1 cellular context compared by ENCODE assay signal in the genomic region with DNA sequence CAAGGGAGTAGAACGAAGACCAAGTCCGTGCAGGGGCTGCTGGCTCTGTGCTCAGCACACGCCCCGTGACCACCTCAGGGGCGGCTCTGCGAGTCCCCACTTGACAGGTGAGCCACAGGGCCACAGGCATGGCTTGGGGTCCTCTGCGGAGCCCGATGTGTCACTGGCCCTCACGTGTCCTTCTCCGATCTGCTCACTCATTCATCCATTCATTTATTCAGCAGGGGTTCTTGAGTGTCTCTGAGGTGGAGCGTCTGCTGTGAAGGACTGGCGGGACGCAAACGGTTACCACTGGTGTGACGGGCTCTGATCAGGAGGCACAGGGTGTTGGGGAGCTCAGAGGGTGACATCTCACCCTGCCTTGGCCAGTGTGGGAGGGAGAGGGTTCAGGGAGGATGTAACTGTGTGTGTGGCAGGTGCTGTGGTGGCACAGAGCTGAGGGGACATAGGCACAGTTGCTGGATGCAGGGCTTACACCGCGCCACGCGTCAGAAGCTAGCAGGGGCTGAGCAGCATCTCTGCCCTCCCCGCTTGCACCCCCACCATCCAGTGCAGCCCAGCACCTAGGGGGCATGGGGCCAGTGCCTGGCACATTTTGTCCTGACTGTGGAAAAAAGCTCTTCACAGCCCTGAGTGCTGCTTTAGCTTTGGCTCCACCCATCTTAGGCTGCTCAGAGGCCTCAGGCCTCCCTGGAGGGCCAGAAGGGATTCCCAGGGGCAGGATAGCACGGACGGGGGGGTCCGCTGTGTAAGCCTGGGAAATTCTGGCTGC.
TF ChIP-seq lines count a peak whose summit lies in the region.

No MANE protein-coding gene starts in this region.

TF ChIP-seq in WTC11, 78 proteins besides CTCF, POLR2A, EP300 and RAD21 (continued from another document):
- TF ChIP-seq, protein P1, sequence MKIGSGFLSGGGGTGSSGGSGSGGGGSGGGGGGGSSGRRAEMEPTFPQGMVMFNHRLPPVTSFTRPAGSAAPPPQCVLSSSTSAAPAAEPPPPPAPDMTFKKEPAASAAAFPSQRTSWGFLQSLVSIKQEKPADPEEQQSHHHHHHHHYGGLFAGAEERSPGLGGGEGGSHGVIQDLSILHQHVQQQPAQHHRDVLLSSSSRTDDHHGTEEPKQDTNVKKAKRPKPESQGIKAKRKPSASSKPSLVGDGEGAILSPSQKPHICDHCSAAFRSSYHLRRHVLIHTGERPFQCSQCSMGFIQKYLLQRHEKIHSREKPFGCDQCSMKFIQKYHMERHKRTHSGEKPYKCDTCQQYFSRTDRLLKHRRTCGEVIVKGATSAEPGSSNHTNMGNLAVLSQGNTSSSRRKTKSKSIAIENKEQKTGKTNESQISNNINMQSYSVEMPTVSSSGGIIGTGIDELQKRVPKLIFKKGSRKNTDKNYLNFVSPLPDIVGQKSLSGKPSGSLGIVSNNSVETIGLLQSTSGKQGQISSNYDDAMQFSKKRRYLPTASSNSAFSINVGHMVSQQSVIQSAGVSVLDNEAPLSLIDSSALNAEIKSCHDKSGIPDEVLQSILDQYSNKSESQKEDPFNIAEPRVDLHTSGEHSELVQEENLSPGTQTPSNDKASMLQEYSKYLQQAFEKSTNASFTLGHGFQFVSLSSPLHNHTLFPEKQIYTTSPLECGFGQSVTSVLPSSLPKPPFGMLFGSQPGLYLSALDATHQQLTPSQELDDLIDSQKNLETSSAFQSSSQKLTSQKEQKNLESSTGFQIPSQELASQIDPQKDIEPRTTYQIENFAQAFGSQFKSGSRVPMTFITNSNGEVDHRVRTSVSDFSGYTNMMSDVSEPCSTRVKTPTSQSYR (CRISPR knock-in tag; IDR thresholded peaks at IDR 0.05): no peak
- TF ChIP-seq HMGA2 (CRISPR knock-in tag; IDR thresholded peaks at IDR 0.05) (no peak), GTF2I (CRISPR knock-in tag; conservative IDR thresholded peaks at IDR 0.05) (no peak), TEAD4 (CRISPR knock-in tag; IDR thresholded peaks at IDR 0.05) (no peak), NR2C2 (CRISPR knock-in tag; IDR thresholded peaks at IDR 0.05) (no peak), SMAD3 (CRISPR knock-in tag; IDR thresholded peaks at IDR 0.05; ENCODE audit: borderline replicate concordance) (no peak), SMAD4 (CRISPR knock-in tag; IDR thresholded peaks at IDR 0.05) (no peak), ATF1 (CRISPR knock-in tag; IDR thresholded peaks at IDR 0.05) (no peak), NFE2L1 (CRISPR knock-in tag; IDR thresholded peaks at IDR 0.05) (no peak), ZNF121 (CRISPR knock-in tag; IDR thresholded peaks at IDR 0.05) (no peak)
- TF ChIP-seq, protein P2, sequence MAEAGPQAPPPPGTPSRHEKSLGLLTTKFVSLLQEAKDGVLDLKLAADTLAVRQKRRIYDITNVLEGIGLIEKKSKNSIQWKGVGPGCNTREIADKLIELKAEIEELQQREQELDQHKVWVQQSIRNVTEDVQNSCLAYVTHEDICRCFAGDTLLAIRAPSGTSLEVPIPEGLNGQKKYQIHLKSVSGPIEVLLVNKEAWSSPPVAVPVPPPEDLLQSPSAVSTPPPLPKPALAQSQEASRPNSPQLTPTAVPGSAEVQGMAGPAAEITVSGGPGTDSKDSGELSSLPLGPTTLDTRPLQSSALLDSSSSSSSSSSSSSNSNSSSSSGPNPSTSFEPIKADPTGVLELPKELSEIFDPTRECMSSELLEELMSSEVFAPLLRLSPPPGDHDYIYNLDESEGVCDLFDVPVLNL (CRISPR knock-in tag; IDR thresholded peaks at IDR 0.05; ENCODE audit: borderline replicate concordance, low read depth): no peak
- TF ChIP-seq, protein P3, sequence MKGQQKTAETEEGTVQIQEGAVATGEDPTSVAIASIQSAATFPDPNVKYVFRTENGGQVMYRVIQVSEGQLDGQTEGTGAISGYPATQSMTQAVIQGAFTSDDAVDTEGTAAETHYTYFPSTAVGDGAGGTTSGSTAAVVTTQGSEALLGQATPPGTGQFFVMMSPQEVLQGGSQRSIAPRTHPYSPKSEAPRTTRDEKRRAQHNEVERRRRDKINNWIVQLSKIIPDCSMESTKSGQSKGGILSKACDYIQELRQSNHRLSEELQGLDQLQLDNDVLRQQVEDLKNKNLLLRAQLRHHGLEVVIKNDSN (CRISPR knock-in tag; IDR thresholded peaks at IDR 0.05): no peak
- TF ChIP-seq, protein P4, sequence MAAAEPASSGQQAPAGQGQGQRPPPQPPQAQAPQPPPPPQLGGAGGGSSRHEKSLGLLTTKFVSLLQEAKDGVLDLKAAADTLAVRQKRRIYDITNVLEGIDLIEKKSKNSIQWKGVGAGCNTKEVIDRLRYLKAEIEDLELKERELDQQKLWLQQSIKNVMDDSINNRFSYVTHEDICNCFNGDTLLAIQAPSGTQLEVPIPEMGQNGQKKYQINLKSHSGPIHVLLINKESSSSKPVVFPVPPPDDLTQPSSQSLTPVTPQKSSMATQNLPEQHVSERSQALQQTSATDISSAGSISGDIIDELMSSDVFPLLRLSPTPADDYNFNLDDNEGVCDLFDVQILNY (CRISPR knock-in tag; IDR thresholded peaks at IDR 0.05): no peak
- TF ChIP-seq, protein P5, sequence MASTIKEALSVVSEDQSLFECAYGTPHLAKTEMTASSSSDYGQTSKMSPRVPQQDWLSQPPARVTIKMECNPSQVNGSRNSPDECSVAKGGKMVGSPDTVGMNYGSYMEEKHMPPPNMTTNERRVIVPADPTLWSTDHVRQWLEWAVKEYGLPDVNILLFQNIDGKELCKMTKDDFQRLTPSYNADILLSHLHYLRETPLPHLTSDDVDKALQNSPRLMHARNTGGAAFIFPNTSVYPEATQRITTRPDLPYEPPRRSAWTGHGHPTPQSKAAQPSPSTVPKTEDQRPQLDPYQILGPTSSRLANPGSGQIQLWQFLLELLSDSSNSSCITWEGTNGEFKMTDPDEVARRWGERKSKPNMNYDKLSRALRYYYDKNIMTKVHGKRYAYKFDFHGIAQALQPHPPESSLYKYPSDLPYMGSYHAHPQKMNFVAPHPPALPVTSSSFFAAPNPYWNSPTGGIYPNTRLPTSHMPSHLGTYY (CRISPR knock-in tag; IDR thresholded peaks at IDR 0.05): no peak
